Comparison of ENCODE assay signal across 9 cellular contexts in genomic region chr16:89563639-89564392, GRCh38. TPM values are rescaled to one million over a fixed set of nuclear protein-coding genes. Genes with fewer than 3 reads are reported as not detected.
DNase-seq lines count a peak whose midpoint lies in the region; ATAC-seq and TF ChIP-seq lines count a peak whose summit lies in the region.
"Had no signal": no experiment of that assay in that cellular context is flagged by ENCODE, and none has a peak within 500 bp of the region (broad histone marks: within the 10 kb centered on the region; RNA-seq: fewer than 3 reads in every experiment).

No MANE protein-coding gene starts in this region.

- H3K9me3 Mint-ChIP-seq in MCF 10A (ENCODE audit: unreplicated experiment), result no peaks in the 10 kb centered on the region
- no peaks in the 10 kb centered on the region for H3K9me3 Mint-ChIP-seq in stimulated activated effector memory CD8-positive, alpha-beta T cell treated with anti-CD3 and anti-CD28 coated beads, Interleukin-12 subunit alpha, Interleukin-12 subunit beta, amount 100 ng/mL, for 72 hours

- no peaks in the 10 kb centered on the region for H3K27me3 Mint-ChIP-seq in MCF 10A (ENCODE audit: insufficient read depth, unreplicated experiment)

- ATAC-seq in stimulated activated effector memory CD8-positive, alpha-beta T cell treated with anti-CD3 and anti-CD28 coated beads, Interleukin-12 subunit alpha, Interleukin-12 subunit beta, amount 100 ng/mL, for 72 hours, result no peak
- no peak for ATAC-seq in HG02678 (IDR thresholded peaks at IDR 0.05; ENCODE audit: unreplicated experiment)
- no peak for ATAC-seq in GM19395 (IDR thresholded peaks at IDR 0.05; ENCODE audit: unreplicated experiment)

- H3K4me3 Mint-ChIP-seq in MCF 10A (ENCODE audit: unreplicated experiment), result peak overlapping the region; percentile 91
- peak overlapping the region; percentile 96 for H3K4me3 Mint-ChIP-seq in stimulated activated effector memory CD8-positive, alpha-beta T cell treated with anti-CD3 and anti-CD28 coated beads, Interleukin-12 subunit alpha, Interleukin-12 subunit beta, amount 100 ng/mL, for 72 hours

- H3F3A ChIP-seq in OCI-LY1 (ENCODE audit: insufficient read depth, low read length), result peaks cover 31% of the 10 kb centered on the region

- H3K27ac Mint-ChIP-seq in MCF 10A (ENCODE audit: low read depth, unreplicated experiment), result peak overlapping the region; percentile 49
- H3K27ac Mint-ChIP-seq in stimulated activated effector memory CD8-positive, alpha-beta T cell treated with anti-CD3 and anti-CD28 coated beads, Interleukin-12 subunit alpha, Interleukin-12 subunit beta, amount 100 ng/mL, for 72 hours, result peak overlapping the region; percentile 61

- no peak overlapping the region for H3K27ac ChIP-seq in breast epithelium
- no peak overlapping the region for H3K27ac ChIP-seq in OCI-LY1 (ENCODE audit: low read depth, low read length, poor library complexity, severe bottlenecking)
- no peak overlapping the region for H3K27ac ChIP-seq in mammary epithelial cell (ENCODE audit: insufficient read depth, low read depth, low read length)

- no peak overlapping the region for H3K4me3 ChIP-seq in breast epithelium
- peak overlapping the region; percentile 99 for H3K4me3 ChIP-seq in OCI-LY1 (ENCODE audit: low read depth, low read length, poor library complexity, severe bottlenecking)
- H3K4me3 ChIP-seq in mammary epithelial cell (replicated peaks in 1 of 3; ENCODE audit: insufficient read depth in 1 of 3, low read depth in 2 of 3, low read length in 3 of 3), result no peak overlapping the region

- H3K9me3 ChIP-seq in breast epithelium (no peaks in the 10 kb centered on the region), OCI-LY1 (ENCODE audit: low read length) (no peaks in the 10 kb centered on the region), mammary epithelial cell (replicated peaks; ENCODE audit: insufficient read depth, low read length) (no peaks in the 10 kb centered on the region)

- 71% methylated on average over 10 of the region's 12 CpGs for WGBS in mammary epithelial cell (ENCODE audit: low coverage, missing lambda C conversion rate)

- H3K9ac ChIP-seq in OCI-LY1 (ENCODE audit: low read length) (no peak overlapping the region; the same call in 1 of the 2 replicates), mammary epithelial cell (ENCODE audit: insufficient read depth, low read length) (no peak overlapping the region)

- peaks cover 13 to 14% of the 10 kb centered on the region in 2 donors for H3K4me1 ChIP-seq in breast epithelium
- H3K4me1 ChIP-seq in OCI-LY1 (ENCODE audit: insufficient read depth, low read length, severe bottlenecking), result peaks cover 53% of the 10 kb centered on the region
- peaks cover 47% of the 10 kb centered on the region for H3K4me1 ChIP-seq in mammary epithelial cell (ENCODE audit: insufficient read depth, low read length)

- no peak for TF ChIP-seq POLR2A in breast epithelium (IDR thresholded peaks at IDR 0.05)

- CTCF ChIA-PET in MCF 10A (lab: Yijun Ruan, JAX), result interaction anchor here (0.7 to 0.8 kb wide), 2 partner anchors 78 to 150 kb away, joined by 3 read pairs; no protein-coding TSS in a partner anchor
- CTCF ChIA-PET in mammary epithelial cell (lab: Charles Lee; ENCODE audit: low non-redundant PET), result no interaction called here

- H3K36me3 ChIP-seq in breast epithelium, result no peaks in the 10 kb centered on the region
- H3K36me3 ChIP-seq in OCI-LY1 (ENCODE audit: insufficient read depth, low read length), result peaks cover 43% of the 10 kb centered on the region
- peaks cover 29% of the 10 kb centered on the region for H3K36me3 ChIP-seq in mammary epithelial cell (ENCODE audit: insufficient read depth, low read length)

- POLR2A ChIA-PET in MCF 10A (lab: Yijun Ruan, JAX), result interaction anchor here (0.6 to 1.6 kb wide), 11 partner anchors 12 to 780 kb away, joined by 3 to 4 read pairs (median 3); partner anchors contain the start of genes CPNE7 and ZNF778

- H3K36me3 Mint-ChIP-seq in MCF 10A (ENCODE audit: insufficient read depth, unreplicated experiment), result peaks cover 64% of the 10 kb centered on the region
- H3K36me3 Mint-ChIP-seq in stimulated activated effector memory CD8-positive, alpha-beta T cell treated with anti-CD3 and anti-CD28 coated beads, Interleukin-12 subunit alpha, Interleukin-12 subunit beta, amount 100 ng/mL, for 72 hours, result peaks cover 65% of the 10 kb centered on the region

- H3K79me2 ChIP-seq in OCI-LY1 (ENCODE audit: insufficient read depth, low read length) (peaks cover 4% of the 10 kb centered on the region; the same call in 1 of the 2 replicates), mammary epithelial cell (ENCODE audit: insufficient read depth, low read length) (peaks cover 37% of the 10 kb centered on the region)

- H3K4me2 ChIP-seq in OCI-LY1 (ENCODE audit: low read length), result peak overlapping the region; percentile 92
- peak overlapping the region; percentile 77 for H3K4me2 ChIP-seq in mammary epithelial cell (ENCODE audit: insufficient read depth, low read depth, low read length)

- in situ Hi-C loops in mammary epithelial cell (cut with MboI; ENCODE audit: low sequenced_read_pairs in 2 of 2), result no loop called here

- DNase-seq in MCF 10A (ENCODE audit: unreplicated experiment) (no peak), breast epithelium (ENCODE audit: low spot score in 2 of 2) (no peak), mammary epithelial cell (no peak), cortex of kidney (lab: John Stamatoyannopoulos, UW) (no peak)
- no peak for DNase-seq in stimulated activated effector memory CD8-positive, alpha-beta T cell treated with anti-CD3 and anti-CD28 coated beads, Interleukin-12 subunit alpha, Interleukin-12 subunit beta, amount 100 ng/mL, for 72 hours (ENCODE audit: low spot score in 2 of 2)
- DNase-seq: NCI-H1436 treated with DMSO at 0.1 percent for 48 hours had no signal

- BruUV-seq in MCF 10A (replicated peaks; lab: Mats Ljungman, UMichigan), result no TSS peak
- no TSS peak for BruUV-seq in mammary epithelial cell (replicated peaks; lab: Mats Ljungman, UMichigan)

- no peaks in the 10 kb centered on the region for H3K27me3 ChIP-seq in breast epithelium
- H3K27me3 ChIP-seq in OCI-LY1 (ENCODE audit: insufficient read depth, low read length), result no peaks in the 10 kb centered on the region
- H3K27me3 ChIP-seq in mammary epithelial cell (ENCODE audit: insufficient read depth, low read length), result no peaks in the 10 kb centered on the region

- dilution Hi-C loops in mammary epithelial cell (cut with HindIII; ENCODE audit: low sequenced_read_pairs), result loop anchor here (5.0 kb wide), 3 partner anchors 48 to 123 kb away; partner anchors contain the start of genes CDK10 and DPEP1

- H4K20me1 ChIP-seq in OCI-LY1 (ENCODE audit: insufficient read depth, low read length) (no peaks in the 10 kb centered on the region), mammary epithelial cell (ENCODE audit: insufficient read depth, low read length) (peaks cover 4% of the 10 kb centered on the region)

- H3K9me2 ChIP-seq in OCI-LY1 (ENCODE audit: low read depth, low read length), result no peaks in the 10 kb centered on the region

- H2AFZ ChIP-seq in OCI-LY1 (ENCODE audit: low read length) (no peak overlapping the region), mammary epithelial cell (ENCODE audit: low read depth, low read length) (no peak overlapping the region)

- intact Hi-C loops in MCF 10A (cut with micrococcal nuclease), result no loop called here
- intact Hi-C loops in breast epithelium (cut with DNase I; ENCODE audit: low total_unique reads), result loop anchor here (5.0 kb wide), 1 partner anchor 298 kb away; no protein-coding TSS in a partner anchor
- intact Hi-C loops in mammary epithelial cell (cut with micrococcal nuclease), result no loop called here

- peaks cover 25% of the 10 kb centered on the region for H3K4me1 Mint-ChIP-seq in MCF 10A (ENCODE audit: insufficient read depth, unreplicated experiment)
- peaks cover 50% of the 10 kb centered on the region for H3K4me1 Mint-ChIP-seq in stimulated activated effector memory CD8-positive, alpha-beta T cell treated with anti-CD3 and anti-CD28 coated beads, Interleukin-12 subunit alpha, Interleukin-12 subunit beta, amount 100 ng/mL, for 72 hours

- no peak for TF ChIP-seq CTCF in MCF 10A (IDR thresholded peaks at IDR 0.05; ENCODE audit: unreplicated experiment)
- TF ChIP-seq CTCF in breast epithelium (IDR thresholded peaks at IDR 0.05), result no peak
- no peak for TF ChIP-seq CTCF in OCI-LY1 (IDR thresholded peaks at IDR 0.05; ENCODE audit: low read length)
- TF ChIP-seq CTCF in mammary epithelial cell (conservative IDR thresholded peaks at IDR 0.05 in 1 of 2, IDR thresholded peaks at IDR 0.05 in 1 of 2; ENCODE audit: extremely low read depth in 1 of 2, insufficient read depth in 1 of 2, low read depth in 1 of 2, low read length in 2 of 2), result no peak

RNA-seq across cellular contexts. Expression of gene RPL13, which starts 3.3 kb away (rescaled TPM):
- total RNA-seq in MCF 10A (2022) (3,133 and 3,148 TPM in 2 replicates), breast epithelium (1,000 to 10,000 TPM; 5,075 to 6,295 (median 5,484) TPM), mammary epithelial cell (1,000 to 10,000 TPM; 1,876 to 2,450 TPM)
- polyA plus RNA-seq in mammary epithelial cell, result 2,937 TPM
- polyA minus RNA-seq in mammary epithelial cell, result 730 TPM

RNA-seq across cellular contexts. Expression of gene CPNE7, which starts 11.7 kb away (rescaled TPM):
- total RNA-seq in MCF 10A (2022) (86.8 and 92.4 TPM in 2 replicates), breast epithelium (1 to 10 TPM in 2 of 3 donors, not detected in 1; 1.2 to 4.9 TPM), mammary epithelial cell (1 to 10 TPM in 1 of 2 donors, not detected in 1; 2.1 TPM)
- 1.2 TPM for polyA plus RNA-seq in mammary epithelial cell
- 18.1 TPM for polyA minus RNA-seq in mammary epithelial cell

RNA-seq across cellular contexts. Expression of gene DPEP1, which starts 49.6 kb away (rescaled TPM):
- 0.29 and 0.82 TPM in 2 replicates for total RNA-seq in MCF 10A (2022)
- total RNA-seq in breast epithelium, result under 1 TPM; 0.59 to 0.98 (median 0.80) TPM
- not detected for total RNA-seq in mammary epithelial cell
- not detected for polyA plus RNA-seq in mammary epithelial cell
- not detected for polyA minus RNA-seq in mammary epithelial cell

RNA-seq across cellular contexts. Expression of gene SPG7, which starts 55.6 kb away (rescaled TPM):
- total RNA-seq in MCF 10A (2022) (82.4 and 92.3 TPM in 2 replicates), breast epithelium (100 to 1,000 TPM; 104 to 126 (median 118) TPM), mammary epithelial cell (100 to 1,000 TPM in 1 of 2 donors, 10 to 100 TPM in 1; 91.9 to 102 TPM)
- 49.6 TPM for polyA plus RNA-seq in mammary epithelial cell
- 86.2 TPM for polyA minus RNA-seq in mammary epithelial cell

Comparison
In these comparisons a context has a peak if more than half of its experiments do, and no peak if none do; other contexts are left out.
1. RNA of gene CPNE7, which starts 11.7 kb away (total RNA-seq): 86.8 to 92.4 TPM in MCF 10A; 2.1 TPM in mammary epithelial cell and 1.2 to 4.9 TPM in breast epithelium; every median in the first group is over 10 times any median in the second.